Comparison of ENCODE assay signal across 7 cellular contexts in genomic region chr13:36431204-36432105, GRCh38.
DNase-seq lines count a peak whose midpoint lies in the region; ATAC-seq and TF ChIP-seq lines count a peak whose summit lies in the region.

No MANE protein-coding gene starts in this region.

- TF ChIP-seq CTCF in KMS-11 (conservative IDR thresholded peaks at IDR 0.05; ENCODE audit: low read depth, low read length) = no peak

- peak overlapping the region; percentile 73 for H2AFZ ChIP-seq in KMS-11 (ENCODE audit: low read depth)

- ATAC-seq in GM19395 (IDR thresholded peaks at IDR 0.05; ENCODE audit: unreplicated experiment) (peak; percentile 45), HG03025 (IDR thresholded peaks at IDR 0.05; ENCODE audit: low FRiP score, unreplicated experiment) (no peak), GM21367 (IDR thresholded peaks at IDR 0.05; ENCODE audit: unreplicated experiment) (no peak)

- H3K4me1 ChIP-seq in KMS-11 (ENCODE audit: low read depth, poor library complexity, severe bottlenecking) (no peaks in the 10 kb centered on the region), mucosa of rectum (ENCODE audit: control insufficient read depth in 2 of 2, insufficient read depth in 2 of 2, low read length in 2 of 2) (no peaks in the 10 kb centered on the region)

- no peak overlapping the region for H3K4me3 ChIP-seq in KMS-11 (IDR thresholded peaks at IDR 0.05; ENCODE audit: insufficient read depth, low read depth, low read length)
- peak overlapping the region; percentile 11 to 31 for H3K4me3 ChIP-seq in mucosa of rectum (ENCODE audit: low read length in 2 of 2)

- peak; percentile 5 for DNase-seq in cortex of kidney (lab: John Stamatoyannopoulos, UW)
- no peak for DNase-seq in NK-92 treated with Interleukin-12 subunit alpha and Interleukin-12 subunit beta, amount 100 ng/mL, for 24 hours (lab: John Stamatoyannopoulos, UW)

- H3K9me3 ChIP-seq in mucosa of rectum (ENCODE audit: control insufficient read depth in 2 of 2, low read length in 2 of 2) = no peaks in the 10 kb centered on the region

- peak overlapping the region; percentile 39; the same call in 1 of the 2 replicates for H3K4me2 ChIP-seq in KMS-11

- H3K79me2 ChIP-seq in KMS-11 (ENCODE audit: insufficient read depth, low read depth) = no peaks in the 10 kb centered on the region

- H3K27me3 ChIP-seq in KMS-11 (ENCODE audit: insufficient read depth, low read depth) (no peaks in the 10 kb centered on the region; the same call in 1 of the 2 replicates), mucosa of rectum (ENCODE audit: control insufficient read depth in 2 of 2, insufficient read depth in 2 of 2, low read length in 2 of 2) (peaks cover 0 to 4% of the 10 kb centered on the region in 2 donors)

- H3K36me3 ChIP-seq in KMS-11 (ENCODE audit: insufficient read depth) (no peaks in the 10 kb centered on the region), mucosa of rectum (ENCODE audit: control insufficient read depth in 2 of 2, insufficient read depth in 2 of 2, low read length in 2 of 2) (no peaks in the 10 kb centered on the region)

- H3K9ac ChIP-seq in KMS-11 = peak overlapping the region; percentile 22; the same call in 1 of the 2 replicates
- no peak overlapping the region for H3K9ac ChIP-seq in mucosa of rectum (ENCODE audit: low read depth in 1 of 2, low read length in 2 of 2)

- H3K27ac ChIP-seq in KMS-11 (no peak overlapping the region), mucosa of rectum (ENCODE audit: low read depth in 2 of 2, low read length in 2 of 2) (no peak overlapping the region)

- H4K20me1 ChIP-seq in KMS-11 (ENCODE audit: insufficient read depth) = no peaks in the 10 kb centered on the region
